Comparison of ENCODE assay signal across 1 cellular context in the genomic region with DNA sequence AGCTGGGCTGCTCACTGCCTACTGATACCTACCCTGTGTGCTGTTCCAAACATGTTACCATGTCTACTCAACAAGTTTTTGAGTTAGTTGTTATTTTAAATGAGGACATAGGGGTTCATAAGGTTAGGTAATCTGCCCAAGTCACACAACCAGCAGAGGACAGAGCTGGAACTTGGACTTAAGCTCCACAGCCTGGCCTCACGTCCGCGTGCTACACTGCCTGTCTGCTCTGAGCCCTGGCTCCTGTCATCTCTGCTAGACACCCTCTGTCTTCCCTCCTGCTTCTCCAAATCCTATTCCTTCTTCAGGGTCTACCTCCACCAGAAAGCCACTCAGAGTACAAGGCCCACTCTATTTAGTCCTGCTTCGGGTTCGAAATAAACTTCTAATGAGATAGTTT.
TF ChIP-seq lines count a peak whose summit lies in the region.

No MANE protein-coding gene starts in this region.

TF ChIP-seq in HepG2, 621 proteins besides CTCF, POLR2A, EP300 and RAD21:
- TF ChIP-seq ZNF430 (CRISPR knock-in tag; IDR thresholded peaks at IDR 0.05): 0 out of 2 replicates have a peak, but pooled peaks have one; percentile 30
- TF ChIP-seq, protein P1, sequence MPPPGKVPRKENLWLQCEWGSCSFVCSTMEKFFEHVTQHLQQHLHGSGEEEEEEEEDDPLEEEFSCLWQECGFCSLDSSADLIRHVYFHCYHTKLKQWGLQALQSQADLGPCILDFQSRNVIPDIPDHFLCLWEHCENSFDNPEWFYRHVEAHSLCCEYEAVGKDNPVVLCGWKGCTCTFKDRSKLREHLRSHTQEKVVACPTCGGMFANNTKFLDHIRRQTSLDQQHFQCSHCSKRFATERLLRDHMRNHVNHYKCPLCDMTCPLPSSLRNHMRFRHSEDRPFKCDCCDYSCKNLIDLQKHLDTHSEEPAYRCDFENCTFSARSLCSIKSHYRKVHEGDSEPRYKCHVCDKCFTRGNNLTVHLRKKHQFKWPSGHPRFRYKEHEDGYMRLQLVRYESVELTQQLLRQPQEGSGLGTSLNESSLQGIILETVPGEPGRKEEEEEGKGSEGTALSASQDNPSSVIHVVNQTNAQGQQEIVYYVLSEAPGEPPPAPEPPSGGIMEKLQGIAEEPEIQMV (CRISPR knock-in tag; IDR thresholded peaks at IDR 0.05; ENCODE audit: low read depth): 0 out of 2 replicates have a peak, but pooled peaks have one; percentile 52
- TF ChIP-seq, protein P2, sequence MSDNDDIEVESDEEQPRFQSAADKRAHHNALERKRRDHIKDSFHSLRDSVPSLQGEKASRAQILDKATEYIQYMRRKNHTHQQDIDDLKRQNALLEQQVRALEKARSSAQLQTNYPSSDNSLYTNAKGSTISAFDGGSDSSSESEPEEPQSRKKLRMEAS (IDR thresholded peaks at IDR 0.05): peak; percentile 57; the same call in 1 of the 2 replicates
- peak; percentile 69; the same call in 1 of the 2 replicates for TF ChIP-seq ZNF292 (CRISPR knock-in tag; IDR thresholded peaks at IDR 0.05; ENCODE audit: borderline replicate concordance, low read depth)
- no peak for TF ChIP-seq ZZZ3 (CRISPR knock-in tag; IDR thresholded peaks at IDR 0.05; ENCODE audit: borderline replicate concordance)
- TF ChIP-seq CEBPG (CRISPR knock-in tag; IDR thresholded peaks at IDR 0.05): 0 out of 2 replicates have a peak, but pooled peaks have one; percentile 17
- peak; percentile 29; the same call in 1 of the 2 replicates for TF ChIP-seq ELF3 (CRISPR knock-in tag; IDR thresholded peaks at IDR 0.05)
- TF ChIP-seq CSRNP1 (CRISPR knock-in tag; IDR thresholded peaks at IDR 0.05): no peak
- 0 out of 2 replicates have a peak, but pooled peaks have one; percentile 11 for TF ChIP-seq RARA (CRISPR knock-in tag; IDR thresholded peaks at IDR 0.05)
- no peak for TF ChIP-seq ZNF160 (CRISPR knock-in tag; IDR thresholded peaks at IDR 0.05)
- TF ChIP-seq HNF4G (IDR thresholded peaks at IDR 0.05; ENCODE audit: borderline replicate concordance, low read depth, low read length): peak; percentile 19; the same call in 1 of the 2 replicates
- TF ChIP-seq HNF4G (CRISPR knock-in tag; IDR thresholded peaks at IDR 0.05; ENCODE audit: borderline replicate concordance, low read depth): no peak
- TF ChIP-seq SALL1 (CRISPR knock-in tag; IDR thresholded peaks at IDR 0.05): 0 out of 2 replicates have a peak, but pooled peaks have one; percentile 28
TF ChIP-seq in HepG2: peak in this region for 9.
